In genomic region chr11:118634435-118635236, GRCh38 we compare ENCODE assay signal across 9 cellular contexts. TPM values are rescaled to one million over a fixed set of nuclear protein-coding genes. Genes with fewer than 3 reads are reported as not detected.
DNase-seq lines count a peak whose midpoint lies in the region; ATAC-seq and TF ChIP-seq lines count a peak whose summit lies in the region.
"Had no signal": no experiment of that assay in that cellular context is flagged by ENCODE, and none has a peak within 500 bp of the region (broad histone marks: within the 10 kb centered on the region; RNA-seq: fewer than 3 reads in every experiment).

No MANE protein-coding gene starts in this region.

- no peak for TF ChIP-seq CTCF in activated CD8-positive, alpha-beta T cell treated with anti-CD3 and anti-CD28 coated beads for 36 hours (IDR thresholded peaks at IDR 0.05)
- TF ChIP-seq CTCF in osteocyte (IDR thresholded peaks at IDR 0.05): no peak

- intact Hi-C loops in activated CD8-positive, alpha-beta T cell treated with anti-CD3 and anti-CD28 coated beads for 36 hours (cut with micrococcal nuclease): no loop called here
- intact Hi-C loops in head of caudate nucleus (cut with DNase I): no loop called here

- peak; percentile 74 for ATAC-seq in activated CD8-positive, alpha-beta T cell treated with anti-CD3 and anti-CD28 coated beads for 36 hours
- ATAC-seq in GM18519 (IDR thresholded peaks at IDR 0.05; ENCODE audit: low FRiP score, unreplicated experiment) (no peak), GM18907 (IDR thresholded peaks at IDR 0.05; ENCODE audit: unreplicated experiment) (no peak), HG02852 (IDR thresholded peaks at IDR 0.05; ENCODE audit: unreplicated experiment) (no peak)

- peak; percentile 30 for DNase-seq in activated T-cell treated with anti-CD3 and anti-CD28 coated beads, Interleukin-2, amount 50 U/mL, for 1 hour
- no peak for DNase-seq in activated T-cell treated with anti-CD3 and anti-CD28 coated beads, Interleukin-2, amount 50 U/mL, for 24 hours
- DNase-seq in activated CD8-positive, alpha-beta T cell treated with anti-CD3 and anti-CD28 coated beads for 36 hours: no peak
- peak in 32 of 42 donors; percentile 42 to 84 (median 66) for DNase-seq in head of caudate nucleus
- DNase-seq in osteocyte (ENCODE audit: extremely low spot score, unreplicated experiment): no peak

- no peaks in the 10 kb centered on the region for H3K4me1 Mint-ChIP-seq in activated T-cell treated with anti-CD3 and anti-CD28 coated beads, Interleukin-2, amount 50 U/mL, for 24 hours (ENCODE audit: low read depth)
- no peaks in the 10 kb centered on the region for H3K4me1 Mint-ChIP-seq in activated CD8-positive, alpha-beta T cell treated with anti-CD3 and anti-CD28 coated beads for 36 hours (ENCODE audit: low read depth)
- H3K4me1 Mint-ChIP-seq in osteocyte (ENCODE audit: unreplicated experiment): peaks cover 3% of the 10 kb centered on the region

- no peaks in the 10 kb centered on the region for H3K36me3 Mint-ChIP-seq in activated T-cell treated with anti-CD3 and anti-CD28 coated beads, Interleukin-2, amount 50 U/mL, for 24 hours (ENCODE audit: low read depth)
- H3K36me3 Mint-ChIP-seq in activated CD8-positive, alpha-beta T cell treated with anti-CD3 and anti-CD28 coated beads for 36 hours (ENCODE audit: low read depth): no peaks in the 10 kb centered on the region
- H3K36me3 Mint-ChIP-seq in osteocyte (ENCODE audit: unreplicated experiment): peaks cover 41% of the 10 kb centered on the region

- CTCF ChIA-PET in activated CD8-positive, alpha-beta T cell treated with anti-CD3 and anti-CD28 coated beads for 36 hours (lab: Charles Lee): interaction anchor here (0.9 to 3.2 kb wide), 4 partner anchors 11 to 322 kb away, joined by 3 to 14 read pairs (median 3); partner anchors contain the start of gene UPK2

- H3K4me3 Mint-ChIP-seq in activated T-cell treated with anti-CD3 and anti-CD28 coated beads, Interleukin-2, amount 50 U/mL, for 24 hours: no peak overlapping the region
- no peak overlapping the region for H3K4me3 Mint-ChIP-seq in activated CD8-positive, alpha-beta T cell treated with anti-CD3 and anti-CD28 coated beads for 36 hours
- H3K4me3 Mint-ChIP-seq in osteocyte (ENCODE audit: unreplicated experiment): no peak overlapping the region

- H3K27ac Mint-ChIP-seq in activated T-cell treated with anti-CD3 and anti-CD28 coated beads, Interleukin-2, amount 50 U/mL, for 24 hours: no peak overlapping the region
- H3K27ac Mint-ChIP-seq in activated CD8-positive, alpha-beta T cell treated with anti-CD3 and anti-CD28 coated beads for 36 hours: no peak overlapping the region
- peak overlapping the region; percentile 31 for H3K27ac Mint-ChIP-seq in osteocyte (ENCODE audit: unreplicated experiment)

- H3K9me3 Mint-ChIP-seq in activated T-cell treated with anti-CD3 and anti-CD28 coated beads, Interleukin-2, amount 50 U/mL, for 24 hours: no peaks in the 10 kb centered on the region
- H3K9me3 Mint-ChIP-seq in activated CD8-positive, alpha-beta T cell treated with anti-CD3 and anti-CD28 coated beads for 36 hours: no peaks in the 10 kb centered on the region
- H3K9me3 Mint-ChIP-seq in osteocyte (ENCODE audit: unreplicated experiment): no peaks in the 10 kb centered on the region

- no peaks in the 10 kb centered on the region for H3K27me3 Mint-ChIP-seq in activated T-cell treated with anti-CD3 and anti-CD28 coated beads, Interleukin-2, amount 50 U/mL, for 24 hours
- no peaks in the 10 kb centered on the region for H3K27me3 Mint-ChIP-seq in activated CD8-positive, alpha-beta T cell treated with anti-CD3 and anti-CD28 coated beads for 36 hours
- no peaks in the 10 kb centered on the region for H3K27me3 Mint-ChIP-seq in osteocyte (ENCODE audit: unreplicated experiment)

- POLR2A ChIA-PET in activated CD8-positive, alpha-beta T cell treated with anti-CD3 and anti-CD28 coated beads for 36 hours (lab: Charles Lee): interaction anchor here (0.8 kb wide), 2 partner anchors 18 to 24 kb away, joined by 3 read pairs; no protein-coding TSS in a partner anchor

RNA-seq across cellular contexts. Expression of gene PHLDB1, which starts 27.2 kb away (rescaled TPM):
- 1 to 10 TPM; 3.0 to 5.1 TPM for total RNA-seq in activated CD8-positive, alpha-beta T cell treated with anti-CD3 and anti-CD28 coated beads for 36 hours
- total RNA-seq in osteocyte: 160 and 165 TPM in 2 replicates

RNA-seq across cellular contexts. Expression of gene TREH, which starts 44.8 kb away (rescaled TPM):
- total RNA-seq in activated CD8-positive, alpha-beta T cell treated with anti-CD3 and anti-CD28 coated beads for 36 hours: not detected
- total RNA-seq in osteocyte: not detected in 2 replicates
- total RNA-seq: T-helper 2 cell treated with Interferon-gamma antibody and Interleukin-4, amounts not matched to agents 100 ng/mL and 5 ng/mL, for 36 hours had no signal

Comparison
In these comparisons a context has a peak if more than half of its experiments do, and no peak if none do; other contexts are left out.
1. DNase-seq: peak in activated T-cell treated with anti-CD3 and anti-CD28 coated beads, Interleukin-2, amount 50 U/mL, for 1 hour (single experiment) and head of caudate nucleus (32 of 42); none in activated T-cell treated with anti-CD3 and anti-CD28 coated beads, Interleukin-2, amount 50 U/mL, for 24 hours (single experiment), activated CD8-positive, alpha-beta T cell treated with anti-CD3 and anti-CD28 coated beads for 36 hours (single experiment) and osteocyte (single experiment).
2. RNA of gene PHLDB1, which starts 27.2 kb away (total RNA-seq): 160 to 165 TPM in osteocyte; 3.0 to 5.1 TPM in activated CD8-positive, alpha-beta T cell treated with anti-CD3 and anti-CD28 coated beads for 36 hours; every median in the first group is over 10 times any median in the second.